In genomic region chr15:74655424-74655823, GRCh38 we compare ENCODE assay signal across 12 cellular contexts. TPM values are rescaled to one million over a fixed set of nuclear protein-coding genes. Genes with fewer than 3 reads are reported as not detected.
A peak's percentile ranks its signal among the peaks of the same experiment; 100 is the strongest.
DNase-seq lines count a peak whose midpoint lies in the region; ATAC-seq and TF ChIP-seq lines count a peak whose summit lies in the region.
"Had no signal": no experiment of that assay in that cellular context is flagged by ENCODE, and none has a peak within 500 bp of the region (broad histone marks: within the 10 kb centered on the region; RNA-seq: fewer than 3 reads in every experiment).

No MANE protein-coding gene starts in this region.

- H3K27ac ChIP-seq in A673 (ENCODE audit: low read depth, low read length, poor library complexity, severe bottlenecking) (peak overlapping the region; percentile 4), angular gyrus (ENCODE audit: low read depth, low read length) (peak overlapping the region; percentile 14)
- H3K27ac ChIP-seq: skin epidermis had no signal

- H3K9me3 ChIP-seq in A673 (ENCODE audit: low read depth, low read length, poor library complexity, severe bottlenecking) = no peaks in the 10 kb centered on the region

- H3K4me1 ChIP-seq in A673 (ENCODE audit: insufficient read depth, low read length, poor library complexity, severe bottlenecking) = peaks cover 14% of the 10 kb centered on the region

- TF ChIP-seq CTCF in A673 (conservative IDR thresholded peaks at IDR 0.05; ENCODE audit: low read depth, low read length) = no peak

- CTCF ChIA-PET in A673 (lab: Charles Lee) = no interaction called here

- BruUV-seq in A673 (replicated peaks; lab: Mats Ljungman, UMichigan) = no TSS peak

- H3K27me3 ChIP-seq in A673 (replicated peaks; ENCODE audit: insufficient read depth, low read depth, low read length, poor library complexity) = no peaks in the 10 kb centered on the region

- intact Hi-C loops in A673 (cut with micrococcal nuclease; ENCODE audit: unreplicated experiment) = no loop called here

- H3K36me3 ChIP-seq in A673 (ENCODE audit: insufficient read depth, low read length, poor library complexity, severe bottlenecking) = peaks cover 4% of the 10 kb centered on the region

- DNase-seq in A673 (ENCODE audit: low spot score) (peak; percentile 60), DMS153 (lab: John Stamatoyannopoulos, UW) (peak; percentile 48), NCI-H1436 treated with DMSO at 0.1 percent for 48 hours (lab: John Stamatoyannopoulos, UW) (peak; percentile 27)
- DNase-seq in stimulated activated CD8-positive, alpha-beta memory T cell treated with anti-CD3 and anti-CD28 coated beads, Interleukin-4, amount 100 ng/mL, for 48 hours = no peak
- DNase-seq: CD4-positive, alpha-beta memory T cell; NCI-H187; occipital lobe had no signal

- H3K4me3 ChIP-seq in A673 (ENCODE audit: low read depth, low read length, poor library complexity, severe bottlenecking) = no peak overlapping the region
- H3K4me3 ChIP-seq: skin epidermis had no signal

- ATAC-seq in HG03139 (IDR thresholded peaks at IDR 0.05; ENCODE audit: unreplicated experiment) (no peak), HG03457 (IDR thresholded peaks at IDR 0.05; ENCODE audit: unreplicated experiment) (no peak), HG02884 (IDR thresholded peaks at IDR 0.05; ENCODE audit: unreplicated experiment) (no peak)

- POLR2A ChIA-PET in A673 (lab: Charles Lee; ENCODE audit: low non-redundant PET) = no interaction called here

RNA-seq across cellular contexts. Expression of gene CLK3, which starts 39.8 kb away (rescaled TPM):
- total RNA-seq in A673 (2021) = 66.8 and 75.5 TPM in 2 replicates

RNA-seq across cellular contexts. Expression of gene EDC3, which starts 40.4 kb away (rescaled TPM):
- total RNA-seq in A673 (2021) = 62.6 and 65.2 TPM in 2 replicates
